In genomic region chr20:24442909-24443308, GRCh38 we compare ENCODE assay signal across 2 cellular contexts.
TF ChIP-seq lines count a peak whose summit lies in the region.

No MANE protein-coding gene starts in this region.

TF ChIP-seq in GM23338, 12 proteins besides CTCF, POLR2A, EP300 and RAD21 (continued from another document):
- no peak for TF ChIP-seq ZNF462 (CRISPR knock-in tag; IDR thresholded peaks at IDR 0.05)
- TF ChIP-seq ETS1 (IDR thresholded peaks at IDR 0.05) = no peak
- TF ChIP-seq CREB1 (CRISPR knock-in tag; IDR thresholded peaks at IDR 0.05; ENCODE audit: low read depth) = no peak
- TF ChIP-seq REST (IDR thresholded peaks at IDR 0.05; ENCODE audit: unreplicated experiment) = no peak
- TF ChIP-seq ZNF331 (CRISPR knock-in tag; IDR thresholded peaks at IDR 0.05; ENCODE audit: low read depth) = no peak
- no peak for TF ChIP-seq ZNF114 (CRISPR knock-in tag; IDR thresholded peaks at IDR 0.05)
- no peak for TF ChIP-seq EZH2 (IDR thresholded peaks at IDR 0.05; ENCODE audit: low read depth, unreplicated experiment)
- no peak for TF ChIP-seq EZH2phosphoT487 (IDR thresholded peaks at IDR 0.05; ENCODE audit: unreplicated experiment)
- TF ChIP-seq JUNB (IDR thresholded peaks at IDR 0.05; ENCODE audit: unreplicated experiment) = no peak
- no peak for TF ChIP-seq STAT1 (IDR thresholded peaks at IDR 0.05; ENCODE audit: unreplicated experiment)

TF ChIP-seq in SK-N-SH, 30 proteins besides CTCF, POLR2A, EP300 and RAD21 (continued from another document):
- TF ChIP-seq ZBTB33 (IDR thresholded peaks at IDR 0.05; ENCODE audit: borderline replicate concordance, low read depth) (no peak), PBX3 (IDR thresholded peaks at IDR 0.05) (no peak), GABPA (IDR thresholded peaks at IDR 0.05; ENCODE audit: low read depth) (no peak)
